Comparison of ENCODE assay signal across 8 cellular contexts in the genomic region with DNA sequence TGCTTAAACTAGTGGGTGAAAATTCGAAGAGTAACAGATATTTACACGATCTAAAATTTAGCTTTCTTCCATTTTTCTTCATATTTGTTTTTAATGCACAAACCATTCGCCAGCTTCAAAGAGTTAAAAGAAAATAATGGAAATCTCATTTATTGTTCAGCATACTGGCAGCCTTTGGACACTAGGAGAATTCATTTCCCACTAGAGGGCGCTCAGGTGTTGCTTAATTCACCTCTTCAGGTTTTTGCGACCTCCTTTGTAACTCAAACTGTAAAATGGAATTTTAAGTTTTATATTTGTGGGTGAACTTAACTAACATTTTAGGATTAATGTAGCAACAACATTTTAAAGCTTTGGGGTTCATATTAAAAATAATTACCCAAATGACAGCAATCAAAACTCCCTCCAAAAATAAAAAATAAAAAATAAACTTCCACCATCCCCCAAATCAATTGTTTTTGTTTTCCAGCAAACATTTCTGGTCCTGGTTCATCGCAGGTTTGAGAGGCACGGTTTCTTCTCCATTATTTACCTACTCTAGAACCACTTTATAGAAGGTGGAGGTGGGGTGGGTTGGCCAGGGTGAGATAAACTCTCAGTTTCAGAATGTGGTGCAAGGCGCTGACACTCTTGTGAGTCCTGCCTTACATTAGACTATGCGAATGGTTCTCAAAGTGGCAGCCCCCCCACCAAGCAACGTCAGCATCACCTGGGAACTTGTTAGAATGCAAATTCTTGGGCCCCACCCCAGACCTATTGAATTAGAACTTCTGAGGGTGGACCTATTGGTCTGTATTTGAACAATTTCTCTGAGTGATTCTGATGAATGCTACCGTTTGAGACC. TPM values are rescaled to one million over a fixed set of nuclear protein-coding genes. Genes with fewer than 3 reads are reported as not detected.
DNase-seq lines count a peak whose midpoint lies in the region; ATAC-seq and TF ChIP-seq lines count a peak whose summit lies in the region.

No MANE protein-coding gene starts in this region.

- TF ChIP-seq POLR2A in gastroesophageal sphincter (IDR thresholded peaks at IDR 0.05), result no peak

- H3K36me3 ChIP-seq in A673 (ENCODE audit: insufficient read depth, low read length, poor library complexity, severe bottlenecking) (no peaks in the 10 kb centered on the region), gastroesophageal sphincter (no peaks in the 10 kb centered on the region)

- H3K4me1 Mint-ChIP-seq in progenitor cell of endocrine pancreas (ENCODE audit: low read depth), result peaks cover 17% of the 10 kb centered on the region

- intact Hi-C loops in A673 (cut with micrococcal nuclease; ENCODE audit: unreplicated experiment), result loop anchor here (2.0 to 10.0 kb wide), 4 partner anchors 242 to 1796 kb away; no protein-coding TSS in a partner anchor

- 4 to 32% methylated on average over 8 to 10 of the region's 11 CpGs for WGBS in gastroesophageal sphincter (ENCODE audit: low coverage in 1 of 2), 2 donors

- peak; percentile 56 for ATAC-seq in HG03280 (IDR thresholded peaks at IDR 0.05; ENCODE audit: unreplicated experiment)
- ATAC-seq in gastroesophageal sphincter, result no peak
- ATAC-seq in HG02610 (IDR thresholded peaks at IDR 0.05; ENCODE audit: unreplicated experiment), result no peak

- H3K27me3 ChIP-seq in A673 (replicated peaks; ENCODE audit: insufficient read depth, low read depth, low read length, poor library complexity), result peaks cover 9% of the 10 kb centered on the region
- H3K27me3 ChIP-seq in gastroesophageal sphincter, result no peaks in the 10 kb centered on the region

- no peak overlapping the region for H3K4me3 Mint-ChIP-seq in progenitor cell of endocrine pancreas (ENCODE audit: low read depth)

- H3K36me3 Mint-ChIP-seq in progenitor cell of endocrine pancreas (ENCODE audit: insufficient read depth), result no peaks in the 10 kb centered on the region

- H3K9me3 ChIP-seq in A673 (ENCODE audit: low read depth, low read length, poor library complexity, severe bottlenecking) (no peaks in the 10 kb centered on the region), gastroesophageal sphincter (no peaks in the 10 kb centered on the region)

- TF ChIP-seq CTCF in A673 (conservative IDR thresholded peaks at IDR 0.05; ENCODE audit: low read depth, low read length), result peak; percentile 88
- TF ChIP-seq CTCF in GM12864 (IDR thresholded peaks at IDR 0.05; ENCODE audit: low read depth, low read length, missing control alignments), result peak; percentile 70
- TF ChIP-seq CTCF in gastroesophageal sphincter (IDR thresholded peaks at IDR 0.05), result peak; percentile 62 to 74 (median 71)
- TF ChIP-seq CTCF in progenitor cell of endocrine pancreas (IDR thresholded peaks at IDR 0.05; ENCODE audit: unreplicated experiment), result peak; percentile 87

- no peaks in the 10 kb centered on the region for H3K27me3 Mint-ChIP-seq in progenitor cell of endocrine pancreas

- H3K4me3 ChIP-seq in A673 (ENCODE audit: low read depth, low read length, poor library complexity, severe bottlenecking), result no peak overlapping the region
- no peak overlapping the region for H3K4me3 ChIP-seq in GM12864 (ENCODE audit: low read depth, low read length)
- no peak overlapping the region for H3K4me3 ChIP-seq in gastroesophageal sphincter

- DNase-seq in A673 (ENCODE audit: low spot score) (peak; percentile 73), GM12864 (ENCODE audit: low read depth) (peak; percentile 29), NCI-H69 (lab: John Stamatoyannopoulos, UW) (peak; percentile 75), progenitor cell of endocrine pancreas (ENCODE audit: low spot score, unreplicated experiment) (peak; percentile 35)
- DNase-seq in activated CD8-positive, alpha-beta memory T cell treated with anti-CD3 and anti-CD28 coated beads, Interleukin-2, amount 50 U/mL, for 4 hours, result peak; percentile 29

- peaks cover under 1% of the 10 kb centered on the region for H3K9me3 Mint-ChIP-seq in progenitor cell of endocrine pancreas (ENCODE audit: low read depth)

- H3K4me1 ChIP-seq in A673 (ENCODE audit: insufficient read depth, low read length, poor library complexity, severe bottlenecking) (no peaks in the 10 kb centered on the region), gastroesophageal sphincter (no peaks in the 10 kb centered on the region)

- H3K27ac ChIP-seq in A673 (ENCODE audit: low read depth, low read length, poor library complexity, severe bottlenecking) (no peak overlapping the region), gastroesophageal sphincter (no peak overlapping the region)

- POLR2A ChIA-PET in A673 (lab: Charles Lee; ENCODE audit: low non-redundant PET), result no interaction called here

- no peak overlapping the region for H3K27ac Mint-ChIP-seq in progenitor cell of endocrine pancreas

- CTCF ChIA-PET in A673 (lab: Charles Lee), result interaction anchor here (0.6 to 0.9 kb wide), 3 partner anchors 13 to 291 kb away, joined by 3 to 11 read pairs (median 3); no protein-coding TSS in a partner anchor

- BruUV-seq in A673 (replicated peaks; lab: Mats Ljungman, UMichigan), result no TSS peak

- no peak for TF ChIP-seq EP300 in gastroesophageal sphincter (IDR thresholded peaks at IDR 0.05)

RNA-seq across cellular contexts. Expression of gene PNPT1, which starts 24.7 kb away (rescaled TPM):
- 50.4 and 53.3 TPM in 2 replicates for total RNA-seq in A673 (2021)
- 100 to 1,000 TPM in 1 of 4 donors, 10 to 100 TPM in 3; 14.9 to 113 (median 17.3) TPM for total RNA-seq in gastroesophageal sphincter
- 26.6 and 27.5 TPM in 2 replicates for total RNA-seq in progenitor cell of endocrine pancreas
